31 cellular contexts compared by ENCODE assay signal in genomic region chr7:97075928-97076327, GRCh38. TPM values are rescaled to one million over a fixed set of nuclear protein-coding genes. Genes with fewer than 3 reads are reported as not detected.
A peak's percentile ranks its signal among the peaks of the same experiment; 100 is the strongest.
DNase-seq lines count a peak whose midpoint lies in the region; ATAC-seq and TF ChIP-seq lines count a peak whose summit lies in the region.
"Had no signal": no experiment of that assay in that cellular context is flagged by ENCODE, and none has a peak within 500 bp of the region (broad histone marks: within the 10 kb centered on the region; RNA-seq: fewer than 3 reads in every experiment).

No MANE protein-coding gene starts in this region.

- CTCF ChIA-PET in MCF 10A (lab: Yijun Ruan, JAX): interaction anchor here (4.2 kb wide), 1 partner anchor 11 kb away, joined by 38 read pairs; no protein-coding TSS in a partner anchor
- CTCF ChIA-PET in T-cell (lab: Charles Lee): no interaction called here

- intact Hi-C loops in MCF 10A (cut with micrococcal nuclease): no loop called here
- intact Hi-C loops in breast epithelium (cut with DNase I; ENCODE audit: low total_unique reads): no loop called here

- H3K36me3 Mint-ChIP-seq in MCF 10A (ENCODE audit: insufficient read depth, unreplicated experiment): no peaks in the 10 kb centered on the region
- H3K36me3 Mint-ChIP-seq in T-cell: no peaks in the 10 kb centered on the region
- H3K36me3 Mint-ChIP-seq: activated naive CD4-positive, alpha-beta T cell treated with anti-CD3 and anti-CD28 coated beads, Interleukin-2, amount 10 ng/mL, durations not matched to agents 7 days and 5 days; brain; immature natural killer cell had no signal

- no peak overlapping the region for H3K27ac ChIP-seq in breast epithelium
- no peak overlapping the region for H3K27ac ChIP-seq in RWPE2 (ENCODE audit: poor library complexity, severe bottlenecking)
- peak overlapping the region; percentile 30 for H3K27ac ChIP-seq in foreskin keratinocyte
- H3K27ac ChIP-seq: A549, suprapubic skin, VCaP had no signal

- H3K4me1 Mint-ChIP-seq in MCF 10A (ENCODE audit: insufficient read depth, unreplicated experiment) (peaks cover 5% of the 10 kb centered on the region), T-cell (no peaks in the 10 kb centered on the region)
- H3K4me1 Mint-ChIP-seq: activated T-helper 17 cell treated with anti-CD3 and anti-CD28 coated beads, Interleukin-2, amount 50 U/mL, for 72 hours; brain; immature natural killer cell had no signal

- H3K9me3 Mint-ChIP-seq in MCF 10A (ENCODE audit: unreplicated experiment): no peaks in the 10 kb centered on the region
- H3K9me3 Mint-ChIP-seq in T-cell: no peaks in the 10 kb centered on the region
- H3K9me3 Mint-ChIP-seq: activated naive CD4-positive, alpha-beta T cell treated with anti-CD3 and anti-CD28 coated beads, Interleukin-2, amount 10 ng/mL, durations not matched to agents 7 days and 5 days had no signal

- no peak overlapping the region for H3K4me3 ChIP-seq in breast epithelium
- no peak overlapping the region for H3K4me3 ChIP-seq in RWPE2 (ENCODE audit: severe bottlenecking)
- H3K4me3 ChIP-seq: A549, GM12878, suprapubic skin had no signal

- peak; percentile 9 for DNase-seq in MCF 10A (ENCODE audit: unreplicated experiment)
- DNase-seq in breast epithelium (ENCODE audit: low spot score in 2 of 2): no peak
- DNase-seq in RWPE2 (ENCODE audit: low spot score): no peak
- DNase-seq in foreskin keratinocyte: peak; percentile 6 to 45
- no peak for DNase-seq in T-cell
- no peak for DNase-seq in NCI-H69 (lab: John Stamatoyannopoulos, UW)
- DNase-seq in KG1 (lab: John Stamatoyannopoulos, UW): no peak
- DNase-seq: activated CD4-positive, alpha-beta T cell treated with anti-CD3 and anti-CD28 coated beads for 4 hours; activated CD8-positive, alpha-beta T cell treated with anti-CD3 and anti-CD28 coated beads, Interleukin-2, amount 10 ng/mL, durations not matched to agents 7 days and 5 days; activated naive CD4-positive, alpha-beta T cell treated with anti-CD3 and anti-CD28 coated beads, Interleukin-2, amount 10 ng/mL, durations not matched to agents 7 days and 5 days; HCEC 1CT; hippocampal formation; immature natural killer cell; IMR-90; NCI-H1092 treated with DMSO at 0.1 percent for 48 hours; NCI-H2029 treated with DMSO at 0.1 percent for 48 hours; NCI-H524; SIG-M5; small intestine; stimulated activated naive CD4-positive, alpha-beta T cell treated with Interleukin-2 at 50 U/mL for 16 hours; SW 1271; T1000 had no signal

- H3K4me3 Mint-ChIP-seq in MCF 10A (ENCODE audit: unreplicated experiment) (no peak overlapping the region), T-cell (no peak overlapping the region)
- H3K4me3 Mint-ChIP-seq: activated CD8-positive, alpha-beta T cell treated with anti-CD3 and anti-CD28 coated beads, Interleukin-2, amount 10 ng/mL, durations not matched to agents 7 days and 5 days; activated naive CD4-positive, alpha-beta T cell treated with anti-CD3 and anti-CD28 coated beads, Interleukin-2, amount 10 ng/mL, durations not matched to agents 7 days and 5 days; activated T-helper 17 cell treated with anti-CD3 and anti-CD28 coated beads, Interleukin-2, amount 50 U/mL, for 72 hours; brain; immature natural killer cell had no signal

- H3K9me3 ChIP-seq in breast epithelium (no peaks in the 10 kb centered on the region), RWPE2 (ENCODE audit: severe bottlenecking) (no peaks in the 10 kb centered on the region)
- H3K9me3 ChIP-seq: A549, suprapubic skin had no signal

- 0 out of 3 replicates have a peak, but pooled peaks have one; percentile 27 for ATAC-seq in RWPE2 (ENCODE audit: low read depth)
- ATAC-seq in foreskin keratinocyte: peak; percentile 80
- no peak for ATAC-seq in T-cell (replicated peaks in 1 of 4)
- no peak for ATAC-seq in HG02840 (IDR thresholded peaks at IDR 0.05; ENCODE audit: low FRiP score, unreplicated experiment)
- ATAC-seq: A549; activated CD8-positive, alpha-beta T cell treated with anti-CD3 and anti-CD28 coated beads, Interleukin-2, amount 10 ng/mL, durations not matched to agents 7 days and 5 days; activated T-helper 17 cell treated with anti-CD3 and anti-CD28 coated beads, Interleukin-2, amount 50 U/mL, for 72 hours; GM12878; Panc1 had no signal

- no TSS peak for BruUV-seq in MCF 10A (replicated peaks; lab: Mats Ljungman, UMichigan)

- H3K4me1 ChIP-seq in breast epithelium (no peaks in the 10 kb centered on the region), RWPE2 (ENCODE audit: insufficient read depth, poor library complexity, severe bottlenecking) (no peaks in the 10 kb centered on the region), foreskin keratinocyte (peaks cover 3% of the 10 kb centered on the region)
- H3K4me1 ChIP-seq: A549, suprapubic skin had no signal

- H3K36me3 ChIP-seq in breast epithelium (no peaks in the 10 kb centered on the region), RWPE2 (ENCODE audit: low read depth) (no peaks in the 10 kb centered on the region)
- H3K36me3 ChIP-seq: suprapubic skin had no signal

- no peak for TF ChIP-seq POLR2A in breast epithelium (IDR thresholded peaks at IDR 0.05)

- H3K27me3 Mint-ChIP-seq in MCF 10A (ENCODE audit: insufficient read depth, unreplicated experiment) (peaks cover 46% of the 10 kb centered on the region), T-cell (peaks cover 34 to 37% of the 10 kb centered on the region in 2 donors)

- TF ChIP-seq CTCF in MCF 10A (IDR thresholded peaks at IDR 0.05; ENCODE audit: unreplicated experiment): no peak
- no peak for TF ChIP-seq CTCF in breast epithelium (IDR thresholded peaks at IDR 0.05)
- TF ChIP-seq CTCF in RWPE2 (IDR thresholded peaks at IDR 0.05; ENCODE audit: poor library complexity, severe bottlenecking): no peak
- TF ChIP-seq CTCF in foreskin keratinocyte (conservative IDR thresholded peaks at IDR 0.05): no peak

- H3K27me3 ChIP-seq in breast epithelium (no peaks in the 10 kb centered on the region), RWPE2 (ENCODE audit: insufficient read depth, poor library complexity, severe bottlenecking) (no peaks in the 10 kb centered on the region), foreskin keratinocyte (peaks cover 4% of the 10 kb centered on the region)
- H3K27me3 ChIP-seq: suprapubic skin had no signal

- H3K27ac Mint-ChIP-seq in MCF 10A (ENCODE audit: low read depth, unreplicated experiment): no peak overlapping the region
- H3K27ac Mint-ChIP-seq in T-cell: no peak overlapping the region
- H3K27ac Mint-ChIP-seq: activated CD8-positive, alpha-beta T cell treated with anti-CD3 and anti-CD28 coated beads, Interleukin-2, amount 10 ng/mL, durations not matched to agents 7 days and 5 days; activated naive CD4-positive, alpha-beta T cell treated with anti-CD3 and anti-CD28 coated beads, Interleukin-2, amount 10 ng/mL, durations not matched to agents 7 days and 5 days; activated T-helper 17 cell treated with anti-CD3 and anti-CD28 coated beads, Interleukin-2, amount 50 U/mL, for 72 hours; brain; immature natural killer cell had no signal

- POLR2A ChIA-PET in MCF 10A (lab: Yijun Ruan, JAX) (no interaction called here), T-cell (lab: Charles Lee) (no interaction called here)

RNA-seq across cellular contexts. Expression of gene SDHAF3, which starts 41.6 kb away (rescaled TPM):
- total RNA-seq in MCF 10A (2022) (6.7 and 12.3 TPM in 2 replicates), breast epithelium (10 to 100 TPM in 1 of 3 donors, 1 to 10 TPM in 2; 4.3 to 12.3 (median 8.5) TPM), foreskin keratinocyte (21.8 and 28.7 TPM in 2 replicates), T-cell (10 to 100 TPM; 11.1 to 15.3 (median 12.0) TPM)
- 18.6 and 24.6 TPM in 2 replicates for polyA plus RNA-seq in foreskin keratinocyte

RNA-seq across cellular contexts. Expression of gene DLX5, which starts 51.3 kb away (rescaled TPM):
- not detected in 2 replicates for total RNA-seq in MCF 10A (2022)
- total RNA-seq in breast epithelium: not detected
- 0.28 and 0.37 TPM in 2 replicates for total RNA-seq in foreskin keratinocyte
- polyA plus RNA-seq in foreskin keratinocyte: 0.20 and 0.26 TPM in 2 replicates
- total RNA-seq in T-cell: not detected
- total RNA-seq: activated CD8-positive, alpha-beta T cell treated with anti-CD3 and anti-CD28 coated beads, Interleukin-2, amount 10 ng/mL, durations not matched to agents 7 days and 5 days; activated T-helper 17 cell treated with anti-CD3 and anti-CD28 coated beads, Interleukin-2, amount 50 U/mL, for 72 hours; GM12878; IMR-90; ureter had no signal
- polyA plus RNA-seq: A549, GM12878, immature natural killer cell, IMR-90 had no signal

Comparison
In these comparisons a context has a peak if more than half of its experiments do, and no peak if none do; other contexts are left out.
1. DNase-seq: peak in MCF 10A (single experiment) and foreskin keratinocyte (2 of 2); none in breast epithelium (0 of 2), RWPE2 (single experiment), T-cell (0 of 34), NCI-H69 (single experiment) and KG1 (single experiment).
2. ATAC-seq: peak in RWPE2 (single experiment) and foreskin keratinocyte (single experiment); none in T-cell (0 of 4) and HG02840 (single experiment).